Comparison of ENCODE assay signal across 15 cellular contexts in the genomic region with DNA sequence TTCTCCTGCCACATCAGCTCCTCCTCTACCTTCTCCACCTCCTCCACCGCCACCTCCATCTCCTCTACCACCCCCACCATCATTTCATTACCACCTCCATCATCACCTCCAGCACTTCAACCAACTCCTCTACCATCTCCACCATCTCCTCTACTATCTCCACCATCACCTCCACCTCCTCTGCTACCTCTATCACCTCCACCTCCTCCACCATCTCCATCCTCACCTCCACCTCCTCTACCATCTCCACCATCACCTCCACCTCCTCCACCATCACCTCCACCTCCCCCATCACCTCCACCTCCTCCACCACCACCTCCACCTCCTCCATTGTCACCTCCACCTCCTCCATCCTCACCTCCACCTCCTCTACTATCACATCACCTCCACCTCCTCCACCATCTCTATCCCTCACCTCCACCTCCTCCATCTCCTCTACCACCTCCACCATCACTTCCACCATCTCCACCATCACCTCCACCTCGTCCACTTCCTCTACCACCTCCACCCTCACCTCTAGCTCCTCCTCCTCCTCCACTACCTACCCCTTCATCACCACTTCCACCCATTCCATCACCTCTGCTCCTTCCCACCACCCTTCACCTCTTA.
A peak's percentile ranks its signal among the peaks of the same experiment; 100 is the strongest.
DNase-seq lines count a peak whose midpoint lies in the region; ATAC-seq and TF ChIP-seq lines count a peak whose summit lies in the region.
"Had no signal": no experiment of that assay in that cellular context is flagged by ENCODE, and none has a peak within 500 bp of the region (broad histone marks: within the 10 kb centered on the region; RNA-seq: fewer than 3 reads in every experiment).

No MANE protein-coding gene starts in this region.

- H3K4me3 ChIP-seq in right cardiac atrium (ENCODE audit: low read length) = no peak overlapping the region

- WGBS in right cardiac atrium = 92% methylated on average over 2 of the region's 2 CpGs

- H3K4me1 ChIP-seq in right cardiac atrium (ENCODE audit: control insufficient read depth, insufficient read depth, low read length) = peaks cover 38% of the 10 kb centered on the region

- H3K27ac ChIP-seq in right cardiac atrium (ENCODE audit: low read length) = peak overlapping the region; percentile 73

- POLR2A ChIA-PET in activated CD4-positive, alpha-beta T cell treated with anti-CD3 and anti-CD28 coated beads, Interleukin-2, amount 10 ng/mL, durations not matched to agents 7 days and 5 days (lab: Charles Lee) = no interaction called here

- H3K27me3 ChIP-seq in right cardiac atrium (ENCODE audit: control insufficient read depth, insufficient read depth) = no peaks in the 10 kb centered on the region

- TF ChIP-seq CTCF in natural killer cell (IDR thresholded peaks at IDR 0.05) = no peak
- TF ChIP-seq CTCF in type B pancreatic cell (conservative IDR thresholded peaks at IDR 0.05) = no peak

- H3K36me3 Mint-ChIP-seq in activated CD4-positive, alpha-beta T cell treated with anti-CD3 and anti-CD28 coated beads, Interleukin-2, amount 10 ng/mL, durations not matched to agents 24 days and 14 days (ENCODE audit: low read depth) = no peaks in the 10 kb centered on the region
- no peaks in the 10 kb centered on the region for H3K36me3 Mint-ChIP-seq in activated CD4-positive, alpha-beta T cell treated with anti-CD3 and anti-CD28 coated beads, Interleukin-2, amount 10 ng/mL, durations not matched to agents 7 days and 5 days (ENCODE audit: low read depth)
- H3K36me3 Mint-ChIP-seq in natural killer cell (no peaks in the 10 kb centered on the region), type B pancreatic cell (no peaks in the 10 kb centered on the region)
- no peaks in the 10 kb centered on the region for H3K36me3 Mint-ChIP-seq in natural killer cell treated with Interleukin-12 subunit alpha and Interleukin-12 subunit beta and Interleukin-15 and Interleukin-18, amount 100 ng/mL, for 72 hours

- DNase-seq in activated CD4-positive, alpha-beta T cell treated with anti-CD3 and anti-CD28 coated beads, Interleukin-2, amount 10 ng/mL, durations not matched to agents 24 days and 14 days = no peak
- DNase-seq in activated CD4-positive, alpha-beta T cell treated with anti-CD3 and anti-CD28 coated beads, Interleukin-2, amount 10 ng/mL, durations not matched to agents 7 days and 5 days = no peak
- no peak for DNase-seq in natural killer cell
- no peak for DNase-seq in natural killer cell treated with Interleukin-12 subunit alpha and Interleukin-12 subunit beta and Interleukin-15 and Interleukin-18, amount 100 ng/mL, for 72 hours (ENCODE audit: low spot score)
- DNase-seq in right cardiac atrium = no peak
- DNase-seq in type B pancreatic cell (ENCODE audit: extremely low spot score, unreplicated experiment) = no peak
- no peak for DNase-seq in activated CD8-positive, alpha-beta memory T cell treated with anti-CD3 and anti-CD28 coated beads, Interleukin-2, amount 50 U/mL, for 48 hours
- no peak for DNase-seq in DMS79 treated with DMSO at 0.1 percent for 48 hours (lab: John Stamatoyannopoulos, UW)
- DNase-seq: DMS53, H9, NCI-H1417, NCI-H2029, NCI-H2171 treated with DMSO at 0.1 percent for 48 hours, NCI-H510A, NCI-H82 had no signal

- intact Hi-C loops in activated CD4-positive, alpha-beta T cell treated with anti-CD3 and anti-CD28 coated beads, Interleukin-2, amount 10 ng/mL, durations not matched to agents 24 days and 14 days (cut with micrococcal nuclease) = no loop called here
- intact Hi-C loops in natural killer cell (cut with micrococcal nuclease) (no loop called here), right cardiac atrium (cut with DNase I) (no loop called here)

- H3K9me3 ChIP-seq in right cardiac atrium (ENCODE audit: control insufficient read depth, low read length) = no peaks in the 10 kb centered on the region

- peak overlapping the region; percentile 72 for H3K27ac Mint-ChIP-seq in activated CD4-positive, alpha-beta T cell treated with anti-CD3 and anti-CD28 coated beads, Interleukin-2, amount 10 ng/mL, durations not matched to agents 24 days and 14 days
- no peak overlapping the region for H3K27ac Mint-ChIP-seq in activated CD4-positive, alpha-beta T cell treated with anti-CD3 and anti-CD28 coated beads, Interleukin-2, amount 10 ng/mL, durations not matched to agents 7 days and 5 days
- H3K27ac Mint-ChIP-seq in natural killer cell = peak overlapping the region in 1 of 2 donors; percentile 39
- H3K27ac Mint-ChIP-seq in natural killer cell treated with Interleukin-12 subunit alpha and Interleukin-12 subunit beta and Interleukin-15 and Interleukin-18, amount 100 ng/mL, for 72 hours = no peak overlapping the region
- no peak overlapping the region for H3K27ac Mint-ChIP-seq in type B pancreatic cell
- H3K27ac Mint-ChIP-seq: H9 had no signal

- H3K9me3 Mint-ChIP-seq in activated CD4-positive, alpha-beta T cell treated with anti-CD3 and anti-CD28 coated beads, Interleukin-2, amount 10 ng/mL, durations not matched to agents 24 days and 14 days = peaks cover 4% of the 10 kb centered on the region
- H3K9me3 Mint-ChIP-seq in activated CD4-positive, alpha-beta T cell treated with anti-CD3 and anti-CD28 coated beads, Interleukin-2, amount 10 ng/mL, durations not matched to agents 7 days and 5 days = no peaks in the 10 kb centered on the region
- peaks cover 3 to 6% of the 10 kb centered on the region in 2 donors for H3K9me3 Mint-ChIP-seq in natural killer cell
- H3K9me3 Mint-ChIP-seq in natural killer cell treated with Interleukin-12 subunit alpha and Interleukin-12 subunit beta and Interleukin-15 and Interleukin-18, amount 100 ng/mL, for 72 hours = peaks cover 4% of the 10 kb centered on the region
- no peaks in the 10 kb centered on the region for H3K9me3 Mint-ChIP-seq in type B pancreatic cell
- H3K9me3 Mint-ChIP-seq: H9 had no signal

- H3K4me1 Mint-ChIP-seq in activated CD4-positive, alpha-beta T cell treated with anti-CD3 and anti-CD28 coated beads, Interleukin-2, amount 10 ng/mL, durations not matched to agents 24 days and 14 days = peaks cover 4% of the 10 kb centered on the region
- H3K4me1 Mint-ChIP-seq in activated CD4-positive, alpha-beta T cell treated with anti-CD3 and anti-CD28 coated beads, Interleukin-2, amount 10 ng/mL, durations not matched to agents 7 days and 5 days = peaks cover 6% of the 10 kb centered on the region
- H3K4me1 Mint-ChIP-seq in natural killer cell = peaks cover 27 to 35% of the 10 kb centered on the region in 2 donors
- peaks cover 11 to 32% of the 10 kb centered on the region in 2 donors for H3K4me1 Mint-ChIP-seq in natural killer cell treated with Interleukin-12 subunit alpha and Interleukin-12 subunit beta and Interleukin-15 and Interleukin-18, amount 100 ng/mL, for 72 hours (ENCODE audit: low read depth in 2 of 2)
- H3K4me1 Mint-ChIP-seq in type B pancreatic cell (ENCODE audit: unreplicated experiment) = peaks cover 26% of the 10 kb centered on the region

- H3K4me3 Mint-ChIP-seq in activated CD4-positive, alpha-beta T cell treated with anti-CD3 and anti-CD28 coated beads, Interleukin-2, amount 10 ng/mL, durations not matched to agents 24 days and 14 days = no peak overlapping the region
- H3K4me3 Mint-ChIP-seq in activated CD4-positive, alpha-beta T cell treated with anti-CD3 and anti-CD28 coated beads, Interleukin-2, amount 10 ng/mL, durations not matched to agents 7 days and 5 days = no peak overlapping the region
- peak overlapping the region; percentile 1 for H3K4me3 Mint-ChIP-seq in natural killer cell
- H3K4me3 Mint-ChIP-seq in natural killer cell treated with Interleukin-12 subunit alpha and Interleukin-12 subunit beta and Interleukin-15 and Interleukin-18, amount 100 ng/mL, for 72 hours = no peak overlapping the region
- no peak overlapping the region for H3K4me3 Mint-ChIP-seq in type B pancreatic cell
- H3K4me3 Mint-ChIP-seq: H9 had no signal

- ATAC-seq in natural killer cell (no peak), right cardiac atrium (no peak)
- no peak for ATAC-seq in natural killer cell treated with Interleukin-12 subunit alpha and Interleukin-12 subunit beta and Interleukin-15 and Interleukin-18, amount 100 ng/mL, for 72 hours

- CTCF ChIA-PET in activated CD4-positive, alpha-beta T cell treated with anti-CD3 and anti-CD28 coated beads, Interleukin-2, amount 10 ng/mL, durations not matched to agents 7 days and 5 days (lab: Charles Lee) = no interaction called here

- H3K27me3 Mint-ChIP-seq in activated CD4-positive, alpha-beta T cell treated with anti-CD3 and anti-CD28 coated beads, Interleukin-2, amount 10 ng/mL, durations not matched to agents 24 days and 14 days = peaks cover 3% of the 10 kb centered on the region
- no peaks in the 10 kb centered on the region for H3K27me3 Mint-ChIP-seq in activated CD4-positive, alpha-beta T cell treated with anti-CD3 and anti-CD28 coated beads, Interleukin-2, amount 10 ng/mL, durations not matched to agents 7 days and 5 days
- H3K27me3 Mint-ChIP-seq in natural killer cell (ENCODE audit: low read depth in 2 of 2) (peaks cover 0 to 5% of the 10 kb centered on the region in 2 donors), type B pancreatic cell (no peaks in the 10 kb centered on the region)
- no peaks in the 10 kb centered on the region for H3K27me3 Mint-ChIP-seq in natural killer cell treated with Interleukin-12 subunit alpha and Interleukin-12 subunit beta and Interleukin-15 and Interleukin-18, amount 100 ng/mL, for 72 hours
